In genomic region chr18:8799593-8799992, GRCh38 we compare ENCODE assay signal across 1 cellular context.
TF ChIP-seq lines count a peak whose summit lies in the region.

No MANE protein-coding gene starts in this region.

TF ChIP-seq in GM23338, 12 proteins besides CTCF, POLR2A, EP300 and RAD21 (continued from another document):
- TF ChIP-seq ZNF462 (CRISPR knock-in tag; IDR thresholded peaks at IDR 0.05) (no peak), ETS1 (IDR thresholded peaks at IDR 0.05) (no peak), EZH2phosphoT487 (IDR thresholded peaks at IDR 0.05; ENCODE audit: unreplicated experiment) (no peak), EZH2 (IDR thresholded peaks at IDR 0.05; ENCODE audit: low read depth, unreplicated experiment) (no peak), REST (IDR thresholded peaks at IDR 0.05; ENCODE audit: unreplicated experiment) (no peak), ZNF331 (CRISPR knock-in tag; IDR thresholded peaks at IDR 0.05; ENCODE audit: low read depth) (no peak), JUNB (IDR thresholded peaks at IDR 0.05; ENCODE audit: unreplicated experiment) (no peak), NANOG (IDR thresholded peaks at IDR 0.05; ENCODE audit: borderline replicate concordance) (no peak), CREB1 (CRISPR knock-in tag; IDR thresholded peaks at IDR 0.05; ENCODE audit: low read depth) (no peak), POLR2AphosphoS5 (IDR thresholded peaks at IDR 0.05; ENCODE audit: low read depth) (no peak)
